Comparison of ENCODE assay signal across 1 cellular context in genomic region chr17:81121841-81122733, GRCh38.
TF ChIP-seq lines count a peak whose summit lies in the region.

No MANE protein-coding gene starts in this region.

TF ChIP-seq in K562, 482 proteins besides CTCF, POLR2A, EP300 and RAD21:
- TF ChIP-seq, protein P1, sequence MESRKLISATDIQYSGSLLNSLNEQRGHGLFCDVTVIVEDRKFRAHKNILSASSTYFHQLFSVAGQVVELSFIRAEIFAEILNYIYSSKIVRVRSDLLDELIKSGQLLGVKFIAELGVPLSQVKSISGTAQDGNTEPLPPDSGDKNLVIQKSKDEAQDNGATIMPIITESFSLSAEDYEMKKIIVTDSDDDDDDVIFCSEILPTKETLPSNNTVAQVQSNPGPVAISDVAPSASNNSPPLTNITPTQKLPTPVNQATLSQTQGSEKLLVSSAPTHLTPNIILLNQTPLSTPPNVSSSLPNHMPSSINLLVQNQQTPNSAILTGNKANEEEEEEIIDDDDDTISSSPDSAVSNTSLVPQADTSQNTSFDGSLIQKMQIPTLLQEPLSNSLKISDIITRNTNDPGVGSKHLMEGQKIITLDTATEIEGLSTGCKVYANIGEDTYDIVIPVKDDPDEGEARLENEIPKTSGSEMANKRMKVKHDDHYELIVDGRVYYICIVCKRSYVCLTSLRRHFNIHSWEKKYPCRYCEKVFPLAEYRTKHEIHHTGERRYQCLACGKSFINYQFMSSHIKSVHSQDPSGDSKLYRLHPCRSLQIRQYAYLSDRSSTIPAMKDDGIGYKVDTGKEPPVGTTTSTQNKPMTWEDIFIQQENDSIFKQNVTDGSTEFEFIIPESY (CRISPR knock-in tag; IDR thresholded peaks at IDR 0.05) = peak; percentile 31; the same call in 1 of the 2 replicates
- peak in 1 of 2 experiments; percentile 69 for TF ChIP-seq E2F6 (IDR thresholded peaks at IDR 0.05; ENCODE audit: borderline replicate concordance in 1 of 2, extremely low read depth in 1 of 2, insufficient read depth in 1 of 2, insufficient read length in 1 of 2, low read depth in 1 of 2, low read length in 1 of 2, poor library complexity in 1 of 2, severe bottlenecking in 1 of 2)
- no peak for TF ChIP-seq BRD9 (IDR thresholded peaks at IDR 0.05; ENCODE audit: low read depth, partially characterized antibody)
